In the genomic region with DNA sequence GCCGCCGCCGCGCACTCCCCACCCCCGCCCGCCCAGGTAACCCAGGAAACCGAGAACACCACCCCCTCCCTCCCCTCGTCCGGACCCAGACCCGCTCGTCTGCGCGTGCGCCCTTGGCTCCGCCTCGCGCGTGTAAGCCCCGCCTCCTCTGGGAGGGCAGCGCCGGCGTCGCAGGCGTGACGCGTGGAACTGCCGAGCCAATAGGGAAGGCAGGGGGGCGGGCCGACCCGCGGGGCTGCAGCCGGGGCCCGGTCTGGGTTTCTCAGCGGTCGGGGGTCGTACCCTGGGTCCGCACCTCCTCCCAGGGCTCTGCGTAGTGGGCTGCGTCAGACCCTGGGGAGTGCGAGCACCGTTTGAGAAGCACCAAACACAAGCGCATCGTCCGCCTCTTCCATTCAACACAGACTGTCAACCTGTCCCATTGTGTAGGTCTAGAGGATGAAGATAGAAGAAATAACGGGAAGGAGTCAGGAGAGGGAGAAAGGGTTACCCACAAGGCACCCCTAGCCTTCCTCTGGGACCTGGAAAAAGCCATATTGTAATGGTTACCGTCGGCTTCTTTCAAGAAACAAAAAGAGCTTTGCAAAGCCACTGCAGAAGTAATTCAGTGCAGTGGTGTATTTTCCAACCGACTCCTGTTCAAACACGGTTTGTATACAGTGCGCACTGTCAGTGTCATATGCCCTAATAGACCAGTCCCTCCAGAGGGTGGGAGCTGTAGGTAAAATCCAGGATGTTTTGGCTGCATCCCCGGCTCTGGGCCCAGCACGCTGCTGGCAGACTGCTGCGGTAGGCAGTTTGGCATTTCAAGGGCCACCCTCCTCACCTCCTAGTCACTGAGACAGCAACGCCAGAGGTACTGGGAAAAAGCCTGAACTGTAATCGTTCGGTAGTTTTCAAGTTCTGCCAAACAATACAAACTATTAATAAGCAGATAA, we compare ENCODE assay signal across 8 cellular contexts. TPM values are rescaled to one million over a fixed set of nuclear protein-coding genes. Genes with fewer than 3 reads are reported as not detected.
DNase-seq lines count a peak whose midpoint lies in the region; ATAC-seq and TF ChIP-seq lines count a peak whose summit lies in the region.

No MANE protein-coding gene starts in this region.

- H3K9me3 ChIP-seq in SK-N-MC (ENCODE audit: low read depth, low read length) = no peaks in the 10 kb centered on the region
- H3K9me3 ChIP-seq in testis = no peaks in the 10 kb centered on the region

- no peak overlapping the region for H3K27ac ChIP-seq in SK-N-MC
- H3K27ac ChIP-seq in testis = peak overlapping the region; percentile 95 to 96

- H3K4me3 ChIP-seq in GM06990 (replicated peaks; ENCODE audit: low read depth, low read length) (peak overlapping the region; percentile 89), SK-N-MC (peak overlapping the region; percentile 100), testis (peak overlapping the region; percentile 94 to 97)

- no peaks in the 10 kb centered on the region for H3K27me3 Mint-ChIP-seq in activated naive CD4-positive, alpha-beta T cell treated with anti-CD3 and anti-CD28 coated beads, Interleukin-2, amount 50 U/mL, for 24 hours

- H3K36me3 ChIP-seq in GM06990 (ENCODE audit: control insufficient read depth, insufficient read depth, low read length) (no peaks in the 10 kb centered on the region), SK-N-MC (ENCODE audit: insufficient read depth, low read length) (no peaks in the 10 kb centered on the region), testis (ENCODE audit: low read depth, missing control alignments) (no peaks in the 10 kb centered on the region)

- H3K27me3 ChIP-seq in GM06990 (replicated peaks; ENCODE audit: control insufficient read depth, insufficient read depth, low read length) = no peaks in the 10 kb centered on the region
- no peaks in the 10 kb centered on the region for H3K27me3 ChIP-seq in testis

- 1% methylated on average over 17 to 23 of the region's 56 CpGs for WGBS in testis, 2 donors

- H3K9me3 Mint-ChIP-seq in activated naive CD4-positive, alpha-beta T cell treated with anti-CD3 and anti-CD28 coated beads, Interleukin-2, amount 50 U/mL, for 24 hours = no peaks in the 10 kb centered on the region

- H3K36me3 Mint-ChIP-seq in activated naive CD4-positive, alpha-beta T cell treated with anti-CD3 and anti-CD28 coated beads, Interleukin-2, amount 50 U/mL, for 24 hours = peaks cover 2% of the 10 kb centered on the region

- peak overlapping the region; percentile 86 for H3K9ac ChIP-seq in SK-N-MC (ENCODE audit: insufficient read length)

- intact Hi-C loops in testis (cut with DNase I; ENCODE audit: low total_unique reads) = no loop called here

- H3K4me1 ChIP-seq in testis = peaks cover 12% of the 10 kb centered on the region

- TF ChIP-seq POLR2A in testis (IDR thresholded peaks at IDR 0.05) = peak; percentile 89

- TF ChIP-seq CTCF in GM06990 (IDR thresholded peaks at IDR 0.05; ENCODE audit: insufficient read depth, low read length, poor library complexity, severe bottlenecking) (no peak), omental fat pad (IDR thresholded peaks at IDR 0.05) (no peak), testis (IDR thresholded peaks at IDR 0.05) (no peak)

- peak overlapping the region; percentile 98 for H3K4me3 Mint-ChIP-seq in activated naive CD4-positive, alpha-beta T cell treated with anti-CD3 and anti-CD28 coated beads, Interleukin-2, amount 50 U/mL, for 24 hours

- peak overlapping the region; percentile 92 for H3K27ac Mint-ChIP-seq in activated naive CD4-positive, alpha-beta T cell treated with anti-CD3 and anti-CD28 coated beads, Interleukin-2, amount 50 U/mL, for 24 hours

- ATAC-seq in HG02571 (IDR thresholded peaks at IDR 0.05; ENCODE audit: unreplicated experiment) = peak; percentile 72
- peak; percentile 96 for ATAC-seq in omental fat pad (ENCODE audit: low FRiP score)

- H3K4me1 Mint-ChIP-seq in activated naive CD4-positive, alpha-beta T cell treated with anti-CD3 and anti-CD28 coated beads, Interleukin-2, amount 50 U/mL, for 24 hours = peaks cover 54% of the 10 kb centered on the region

- DNase-seq in GM06990 (ENCODE audit: extremely low read depth, insufficient read length) (peak; percentile 97), NCI-H1048 (lab: John Stamatoyannopoulos, UW) (peak; percentile 98), SK-N-MC (ENCODE audit: low read depth, low spot score) (peak; percentile 35), glomerular visceral epithelial cell (ENCODE audit: extremely low spot score) (peak; percentile 96), omental fat pad (ENCODE audit: low spot score) (peak; percentile 87), testis (peak; percentile 97)

RNA-seq across cellular contexts. Expression of gene LYST, which starts 0.5 kb away (rescaled TPM):
- total RNA-seq in omental fat pad (100 to 1,000 TPM in 1 of 4 donors, 10 to 100 TPM in 3; 27.8 to 128 (median 41.3) TPM), testis (10 to 100 TPM; 60.9 to 69.1 TPM)
- polyA plus RNA-seq in testis (ENCODE audit: insufficient read depth, low read depth, low replicate concordance) = 22.9 TPM

Comparison
In these comparisons a context has a peak if more than half of its experiments do, and no peak if none do; other contexts are left out.
1. DNase-seq: peak in every context shown above with its lines; median percentile 98 in NCI-H1048; 97 in GM06990; 97 in testis; 96 in glomerular visceral epithelial cell; 87 in omental fat pad; 35 in SK-N-MC.